In genomic region chr9:127369428-127369827, GRCh38 we compare ENCODE assay signal across 21 cellular contexts.
"Had no signal": no experiment of that assay in that cellular context is flagged by ENCODE, and none has a peak within 500 bp of the region (broad histone marks: within the 10 kb centered on the region; RNA-seq: fewer than 3 reads in every experiment).

No MANE protein-coding gene starts in this region.

- H3K4me3 ChIP-seq: coronary artery, gastroesophageal sphincter, lung, sigmoid colon, smooth muscle cell, thoracic aorta, upper lobe of left lung had no signal

- H3K4me1 ChIP-seq: gastroesophageal sphincter, sigmoid colon had no signal

- H3K4me3 Mint-ChIP-seq: activated naive CD4-positive, alpha-beta T cell treated with anti-CD3 and anti-CD28 coated beads, Interleukin-2, amount 50 U/mL, for 24 hours; central memory CD8-positive, alpha-beta T cell; naive B cell had no signal

- H3K9me3 ChIP-seq: gastroesophageal sphincter, sigmoid colon, thoracic aorta, upper lobe of left lung had no signal

- H3K36me3 Mint-ChIP-seq: activated naive CD4-positive, alpha-beta T cell treated with anti-CD3 and anti-CD28 coated beads, Interleukin-2, amount 50 U/mL, for 24 hours had no signal

- H3K9me3 Mint-ChIP-seq: activated naive CD4-positive, alpha-beta T cell treated with anti-CD3 and anti-CD28 coated beads, Interleukin-2, amount 50 U/mL, for 24 hours; central memory CD8-positive, alpha-beta T cell; naive B cell had no signal

- DNase-seq: activated CD4-positive, alpha-beta T cell treated with anti-CD3 and anti-CD28 coated beads, Interleukin-2, amount 50 U/mL, for 4 hours; activated gamma-delta T cell; brain microvascular endothelial cell; kidney; naive B cell; retina; sigmoid colon; stimulated activated CD4-positive, alpha-beta T cell treated with anti-CD3 and anti-CD28 coated beads, Interleukin-2, amount 100 ng/mL, for 48 hours; stimulated activated CD8-positive, alpha-beta memory T cell treated with anti-CD3 and anti-CD28 coated beads, Interleukin-4, amount 100 ng/mL, for 48 hours; stimulated activated naive CD4-positive, alpha-beta T cell; T-helper 1 cell had no signal

- H3K27ac Mint-ChIP-seq: activated naive CD4-positive, alpha-beta T cell treated with anti-CD3 and anti-CD28 coated beads, Interleukin-2, amount 50 U/mL, for 24 hours; progenitor cell of endocrine pancreas had no signal

- H3K36me3 ChIP-seq: brain microvascular endothelial cell, upper lobe of left lung had no signal

- H3K4me1 Mint-ChIP-seq: activated naive CD4-positive, alpha-beta T cell treated with anti-CD3 and anti-CD28 coated beads, Interleukin-2, amount 50 U/mL, for 24 hours; central memory CD8-positive, alpha-beta T cell; naive B cell had no signal

- H3K27ac ChIP-seq: brain microvascular endothelial cell, epithelial cell of prostate, gastroesophageal sphincter, sigmoid colon, thoracic aorta had no signal

- H3K27me3 ChIP-seq: brain microvascular endothelial cell, gastroesophageal sphincter, sigmoid colon, upper lobe of left lung had no signal

- ATAC-seq: gastroesophageal sphincter had no signal
